In the genomic region with DNA sequence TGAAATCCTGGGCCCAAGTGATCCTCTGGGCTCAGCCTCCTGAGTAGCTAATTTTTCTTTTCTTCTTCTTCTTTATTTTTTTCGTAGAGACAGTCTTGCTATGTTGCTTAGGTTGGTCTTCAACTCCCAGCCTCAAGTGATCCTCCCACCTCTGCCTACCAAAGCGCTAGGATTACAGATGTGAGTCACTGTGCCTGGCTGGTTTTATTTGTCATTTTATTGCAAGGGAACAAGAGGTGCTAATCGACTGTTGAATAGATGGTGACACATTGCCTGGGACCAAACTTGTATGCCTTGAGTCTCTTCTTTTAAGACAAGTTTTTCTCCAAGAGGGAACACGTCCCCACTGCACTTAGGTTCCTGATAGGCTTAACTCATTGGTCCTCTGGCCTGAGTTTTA, we compare ENCODE assay signal across 22 cellular contexts. TPM values are rescaled to one million over a fixed set of nuclear protein-coding genes. Genes with fewer than 3 reads are reported as not detected.
DNase-seq lines count a peak whose midpoint lies in the region; ATAC-seq and TF ChIP-seq lines count a peak whose summit lies in the region.
"Had no signal": no experiment of that assay in that cellular context is flagged by ENCODE, and none has a peak within 500 bp of the region (broad histone marks: within the 10 kb centered on the region; RNA-seq: fewer than 3 reads in every experiment).

No MANE protein-coding gene starts in this region.

- no peak for TF ChIP-seq CTCF in A673 (conservative IDR thresholded peaks at IDR 0.05; ENCODE audit: low read depth, low read length)

- intact Hi-C loops in A673 (cut with micrococcal nuclease; ENCODE audit: unreplicated experiment): no loop called here

- H3K9me3 ChIP-seq in A673 (ENCODE audit: low read depth, low read length, poor library complexity, severe bottlenecking): no peaks in the 10 kb centered on the region
- H3K9me3 ChIP-seq: sigmoid colon had no signal

- POLR2A ChIA-PET in A673 (lab: Charles Lee; ENCODE audit: low non-redundant PET): interaction anchor here (0.5 kb wide), 1 partner anchor 91 kb away, joined by 7 read pairs; no protein-coding TSS in a partner anchor

- no peaks in the 10 kb centered on the region for H3K27me3 ChIP-seq in A673 (replicated peaks; ENCODE audit: insufficient read depth, low read depth, low read length, poor library complexity)

- H3K4me3 ChIP-seq in A673 (ENCODE audit: low read depth, low read length, poor library complexity, severe bottlenecking): no peak overlapping the region
- H3K4me3 ChIP-seq: GM12878, PC-9, sigmoid colon had no signal

- peak; percentile 60 for DNase-seq in A673 (ENCODE audit: low spot score)
- DNase-seq in HT1080 (ENCODE audit: low read depth): peak; percentile 60
- DNase-seq in amniotic epithelial cell (ENCODE audit: low read depth): peak; percentile 63
- peak; percentile 80 for DNase-seq in islet precursor cell
- DNase-seq in NCI-H187 (lab: John Stamatoyannopoulos, UW): no peak
- DNase-seq in NCI-H2081 treated with DMSO at 0.1 percent for 48 hours (lab: John Stamatoyannopoulos, UW): no peak
- DNase-seq: activated CD4-positive, alpha-beta memory T cell treated with anti-CD3 and anti-CD28 coated beads for 36 hours; activated naive CD8-positive, alpha-beta T cell treated with anti-CD3 and anti-CD28 coated beads, Interleukin-2, amount 50 U/mL, for 24 hours; activated T-cell treated with anti-CD3 and anti-CD28 coated beads, Interleukin-2, amount 50 U/mL, for 48 hours; CD8-positive, alpha-beta T cell; effector CD8-positive, alpha-beta T cell; GDM1; KBM-7; sigmoid colon; stimulated activated CD4-positive, alpha-beta T cell treated with anti-CD3 and anti-CD28 coated beads, Interleukin-2, amount 100 ng/mL, for 48 hours had no signal

- CTCF ChIA-PET in A673 (lab: Charles Lee): interaction anchor here (0.6 to 1.2 kb wide), 2 partner anchors 41 to 109 kb away, joined by 3 to 5 read pairs; no protein-coding TSS in a partner anchor

- H3K36me3 ChIP-seq in A673 (ENCODE audit: insufficient read depth, low read length, poor library complexity, severe bottlenecking): no peaks in the 10 kb centered on the region
- H3K36me3 ChIP-seq: sigmoid colon had no signal

- no TSS peak for BruUV-seq in A673 (replicated peaks; lab: Mats Ljungman, UMichigan)

- no peak overlapping the region for H3K27ac ChIP-seq in A673 (ENCODE audit: low read depth, low read length, poor library complexity, severe bottlenecking)
- H3K27ac ChIP-seq: HL-60, PC-9, sigmoid colon had no signal

- peaks cover 9% of the 10 kb centered on the region for H3K4me1 ChIP-seq in A673 (ENCODE audit: insufficient read depth, low read length, poor library complexity, severe bottlenecking)

- ATAC-seq in GM19455 (IDR thresholded peaks at IDR 0.05; ENCODE audit: unreplicated experiment) (no peak), GM21576 (IDR thresholded peaks at IDR 0.05; ENCODE audit: unreplicated experiment) (no peak)
- ATAC-seq: activated naive CD8-positive, alpha-beta T cell treated with anti-CD3 and anti-CD28 coated beads, Interleukin-2, amount 50 U/mL, for 24 hours; CD8-positive, alpha-beta T cell; GM12878 had no signal

RNA-seq across cellular contexts. Expression of a gene that starts 20.0 kb away (rescaled TPM):
- 0.39 TPM in 1 of 2 replicates, not detected in the other for total RNA-seq in A673 (2021)
- total RNA-seq in HT1080 (2014; rRNA removed; shearing (Covaris generic)): not detected in 2 replicates
- not detected in 2 replicates for polyA plus RNA-seq in HT1080 (2015; cell fraction: cytosol; rRNA removed)
- not detected in 2 replicates for polyA plus RNA-seq in HT1080 (2015; cell fraction: nucleus; rRNA removed)
- total RNA-seq: activated CD4-positive, alpha-beta memory T cell treated with anti-CD3 and anti-CD28 coated beads for 36 hours; CD8-positive, alpha-beta T cell; GM12878; osteocyte; PC-9; subcutaneous adipose tissue had no signal
- polyA plus RNA-seq: GM12878 had no signal

RNA-seq across cellular contexts. Expression of a gene that starts 45.1 kb away (rescaled TPM):
- 1.5 and 3.4 TPM in 2 replicates for total RNA-seq in A673 (2021)
- total RNA-seq in HT1080 (2014; rRNA removed; shearing (Covaris generic)): not detected in 2 replicates
- polyA plus RNA-seq in HT1080 (2015; cell fraction: cytosol; rRNA removed): 0.23 and 1.9 TPM in 2 replicates
- polyA plus RNA-seq in HT1080 (2015; cell fraction: nucleus; rRNA removed): 1.7 TPM in 1 of 2 replicates, not detected in the other
- total RNA-seq: CD8-positive, alpha-beta T cell; GM12878; osteocyte; sigmoid colon; subcutaneous adipose tissue had no signal

RNA-seq across cellular contexts. Expression of a gene that starts 55.2 kb away (rescaled TPM):
- total RNA-seq in A673 (2021): 0.45 and 0.83 TPM in 2 replicates
- 1.8 and 2.2 TPM in 2 replicates for total RNA-seq in HT1080 (2014; rRNA removed; shearing (Covaris generic))
- polyA plus RNA-seq in HT1080 (2015; cell fraction: cytosol; rRNA removed): 4.7 TPM in 2 replicates
- 10.2 and 11.0 TPM in 2 replicates for polyA plus RNA-seq in HT1080 (2015; cell fraction: nucleus; rRNA removed)

Comparison
In these comparisons a context has a peak if more than half of its experiments do, and no peak if none do; other contexts are left out.
1. DNase-seq: peak in A673 (single experiment), HT1080 (single experiment), amniotic epithelial cell (single experiment) and islet precursor cell (single experiment); none in NCI-H187 (0 of 2) and NCI-H2081 treated with DMSO at 0.1 percent for 48 hours (single experiment).